18 cellular contexts compared by ENCODE assay signal in the genomic region with DNA sequence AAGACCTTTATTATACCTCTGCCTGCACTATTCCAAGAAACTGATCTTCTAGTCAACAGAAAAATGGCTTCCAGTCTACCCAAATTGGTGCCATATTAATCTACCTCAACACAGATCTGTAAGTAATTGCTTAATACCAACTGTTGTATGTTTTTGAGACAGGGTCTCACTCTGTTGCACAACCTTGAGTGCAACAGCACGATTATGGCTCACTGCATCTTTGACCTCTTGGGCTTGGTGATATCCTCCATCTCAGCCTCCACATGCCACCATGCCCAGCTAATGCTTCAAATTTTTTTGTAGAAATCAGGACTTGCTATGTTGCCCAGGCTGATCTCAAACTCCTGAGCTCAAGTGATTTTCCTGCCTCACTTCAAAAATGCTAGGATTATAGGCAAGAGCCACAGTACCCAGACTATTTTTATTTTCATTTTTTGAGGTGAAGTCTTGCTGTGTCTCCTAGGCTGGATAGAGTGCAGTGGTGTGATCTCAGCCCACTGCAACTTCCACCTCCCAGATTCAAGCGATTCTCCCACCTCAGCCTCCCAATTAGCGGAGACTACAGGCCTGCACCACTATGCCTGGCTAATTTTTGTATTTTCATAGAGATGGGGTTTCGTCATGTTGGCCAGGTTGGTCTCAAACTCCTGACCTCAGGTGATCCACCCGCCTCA. TPM values are rescaled to one million over a fixed set of nuclear protein-coding genes. Genes with fewer than 3 reads are reported as not detected.
"Had no signal": no experiment of that assay in that cellular context is flagged by ENCODE, and none has a peak within 500 bp of the region (broad histone marks: within the 10 kb centered on the region; RNA-seq: fewer than 3 reads in every experiment).

No MANE protein-coding gene starts in this region.

- H3K27ac ChIP-seq: pancreas, thyroid gland, uterus had no signal

- H3K27ac Mint-ChIP-seq: activated CD4-positive, alpha-beta T cell treated with anti-CD3 and anti-CD28 coated beads, Interleukin-2, amount 10 ng/mL, durations not matched to agents 7 days and 5 days; dendritic cell treated with granulocyte-macrophage colony-stimulating factor and Interleukin-4, amounts not matched to agents 40 ng/mL and 50 ng/mL, for 4 days had no signal

- H3K4me3 Mint-ChIP-seq: activated CD4-positive, alpha-beta T cell treated with anti-CD3 and anti-CD28 coated beads, Interleukin-2, amount 10 ng/mL, durations not matched to agents 7 days and 5 days; dendritic cell treated with granulocyte-macrophage colony-stimulating factor and Interleukin-4, amounts not matched to agents 40 ng/mL and 50 ng/mL, for 4 days; neural crest cell had no signal

- FAIRE-seq: pancreas, TTC549 had no signal

- H3K36me3 ChIP-seq: uterus had no signal

- H3K9me3 Mint-ChIP-seq: neural crest cell had no signal

- ATAC-seq: left ventricle myocardium superior had no signal

- H3K9me3 ChIP-seq: pancreas, thyroid gland, uterus had no signal

- H3K27me3 ChIP-seq: pancreas, thyroid gland, uterus had no signal

- H3K4me3 ChIP-seq: pancreas, thyroid gland, uterus had no signal

- DNase-seq: activated CD4-positive, alpha-beta T cell treated with anti-CD3 and anti-CD28 coated beads, Interleukin-2, amount 10 ng/mL, durations not matched to agents 7 days and 5 days; activated CD4-positive, CD25-positive, alpha-beta regulatory T cell; activated effector memory CD4-positive, alpha-beta T cell treated with anti-CD3 and anti-CD28 coated beads, Interleukin-2, amount 50 U/mL, for 16 hours; caudate nucleus; erythroblast; hippocampal formation; left ventricle myocardium superior; pancreas; stimulated activated CD4-positive, alpha-beta T cell treated with anti-CD3 and anti-CD28 coated beads, Interleukin-15, amount 100 ng/mL, for 24 hours; stimulated activated CD4-positive, alpha-beta T cell treated with anti-CD3 and anti-CD28 coated beads, Interleukin-4, amount 100 ng/mL, for 24 hours; T-helper 2 cell; thyroid gland; uterus had no signal

- H3K4me1 ChIP-seq: uterus had no signal

RNA-seq across cellular contexts. Expression of a gene that starts 32.9 kb away (rescaled TPM):
- total RNA-seq: activated CD4-positive, alpha-beta T cell treated with anti-CD3 and anti-CD28 coated beads, Interleukin-2, amount 10 ng/mL, durations not matched to agents 7 days and 5 days; kidney epithelial cell; left ventricle myocardium superior; pancreas; thyroid gland; uterus had no signal
- polyA plus RNA-seq: adipose tissue, pancreas had no signal
